ENCODE assay signal across 8 cellular contexts in genomic region chr9:131668439-131669233, GRCh38.
A peak's percentile ranks its signal among the peaks of the same experiment; 100 is the strongest.
DNase-seq lines count a peak whose midpoint lies in the region; ATAC-seq and TF ChIP-seq lines count a peak whose summit lies in the region.

No MANE protein-coding gene starts in this region.

- ATAC-seq in HG03095 (IDR thresholded peaks at IDR 0.05; ENCODE audit: unreplicated experiment) (peak; percentile 39), left colon (peak; percentile 28)
- ATAC-seq in activated naive CD8-positive, alpha-beta T cell treated with anti-CD3 and anti-CD28 coated beads, Interleukin-2, amount 50 U/mL, for 24 hours, result peak; percentile 78

- no peaks in the 10 kb centered on the region for H3K9me3 Mint-ChIP-seq in activated naive CD8-positive, alpha-beta T cell treated with anti-CD3 and anti-CD28 coated beads, Interleukin-2, amount 50 U/mL, for 24 hours

- peaks cover 90% of the 10 kb centered on the region for H3K4me1 Mint-ChIP-seq in activated naive CD8-positive, alpha-beta T cell treated with anti-CD3 and anti-CD28 coated beads, Interleukin-2, amount 50 U/mL, for 24 hours

- H3K4me3 ChIP-seq in GM12865 (ENCODE audit: low read depth, low read length) (peak overlapping the region; percentile 93), SU-DHL-6 (ENCODE audit: insufficient read depth, low read length, poor library complexity, severe bottlenecking) (no peak overlapping the region)

- H3K79me2 ChIP-seq in SU-DHL-6 (ENCODE audit: insufficient read depth, low read length), result peaks cover 97% of the 10 kb centered on the region

- no peaks in the 10 kb centered on the region for H4K20me1 ChIP-seq in SU-DHL-6 (ENCODE audit: low read depth, low read length)

- peak overlapping the region; percentile 69 for H3K27ac ChIP-seq in SU-DHL-6 (ENCODE audit: low read depth, low read length)

- peak overlapping the region; percentile 36 for H3K9ac ChIP-seq in SU-DHL-6 (ENCODE audit: low read length)

- TF ChIP-seq CTCF in GM12865 (IDR thresholded peaks at IDR 0.05; ENCODE audit: insufficient read depth, low read depth, low read length, missing control alignments), result no peak
- no peak for TF ChIP-seq CTCF in SU-DHL-6 (IDR thresholded peaks at IDR 0.05; ENCODE audit: insufficient read depth, low read length, poor library complexity, severe bottlenecking)

- no peaks in the 10 kb centered on the region for H3K27me3 Mint-ChIP-seq in activated naive CD8-positive, alpha-beta T cell treated with anti-CD3 and anti-CD28 coated beads, Interleukin-2, amount 50 U/mL, for 24 hours

- H3F3A ChIP-seq in SU-DHL-6 (ENCODE audit: insufficient read depth), result peaks cover 10% of the 10 kb centered on the region; the same call in 1 of the 2 replicates

- peak overlapping the region; percentile 86 for H3K4me2 ChIP-seq in SU-DHL-6 (ENCODE audit: low read depth, low read length, poor library complexity, severe bottlenecking)

- no peaks in the 10 kb centered on the region for H3K9me3 ChIP-seq in SU-DHL-6 (ENCODE audit: insufficient read depth, low read length)

- H3K9me2 ChIP-seq in SU-DHL-6 (replicated peaks; ENCODE audit: insufficient read depth, low read length), result no peaks in the 10 kb centered on the region

- DNase-seq in GM12865 (ENCODE audit: low read depth) (peak; percentile 83), left colon (peak in 1 of 2 donors; percentile 36), NCI-H82 (lab: John Stamatoyannopoulos, UW) (no peak), NCI-H1048 (lab: John Stamatoyannopoulos, UW) (no peak)
- peak; percentile 70 for DNase-seq in activated naive CD8-positive, alpha-beta T cell treated with anti-CD3 and anti-CD28 coated beads, Interleukin-2, amount 50 U/mL, for 24 hours
- DNase-seq in stimulated activated CD4-positive, alpha-beta T cell treated with anti-CD3 and anti-CD28 coated beads, TNF-alpha, amount 100 ng/mL, for 24 hours (ENCODE audit: low read depth in 3 of 3), result peak; percentile 51 to 69 (median 54)

- peak overlapping the region; percentile 97 for H3K27ac Mint-ChIP-seq in activated naive CD8-positive, alpha-beta T cell treated with anti-CD3 and anti-CD28 coated beads, Interleukin-2, amount 50 U/mL, for 24 hours

- H3K36me3 Mint-ChIP-seq in activated naive CD8-positive, alpha-beta T cell treated with anti-CD3 and anti-CD28 coated beads, Interleukin-2, amount 50 U/mL, for 24 hours (ENCODE audit: low read depth), result peaks cover 7% of the 10 kb centered on the region

- no peaks in the 10 kb centered on the region for H3K36me3 ChIP-seq in SU-DHL-6 (ENCODE audit: low read length)

- H3K27me3 ChIP-seq in SU-DHL-6 (ENCODE audit: low read length), result no peaks in the 10 kb centered on the region

- intact Hi-C loops in left colon (cut with DNase I, micrococcal nuclease), result no loop called here

- H3K4me3 Mint-ChIP-seq in activated naive CD8-positive, alpha-beta T cell treated with anti-CD3 and anti-CD28 coated beads, Interleukin-2, amount 50 U/mL, for 24 hours, result peak overlapping the region; percentile 71

- H2AFZ ChIP-seq in SU-DHL-6 (ENCODE audit: low read depth, low read length, severe bottlenecking), result no peak overlapping the region

Comparison
In these comparisons a context has a peak if more than half of its experiments do, and no peak if none do; other contexts are left out.
1. DNase-seq: peak in GM12865 (single experiment), activated naive CD8-positive, alpha-beta T cell treated with anti-CD3 and anti-CD28 coated beads, Interleukin-2, amount 50 U/mL, for 24 hours (single experiment) and stimulated activated CD4-positive, alpha-beta T cell treated with anti-CD3 and anti-CD28 coated beads, TNF-alpha, amount 100 ng/mL, for 24 hours (3 of 3); none in NCI-H82 (single experiment) and NCI-H1048 (single experiment).
2. ATAC-seq: peak in every context shown above with its lines; median percentile 78 in activated naive CD8-positive, alpha-beta T cell treated with anti-CD3 and anti-CD28 coated beads, Interleukin-2, amount 50 U/mL, for 24 hours; 39 in HG03095; 28 in left colon.